20 cellular contexts compared by ENCODE assay signal in genomic region chr2:71686781-71687180, GRCh38.
"Had no signal": no experiment of that assay in that cellular context is flagged by ENCODE, and none has a peak within 500 bp of the region (broad histone marks: within the 10 kb centered on the region; RNA-seq: fewer than 3 reads in every experiment).

No MANE protein-coding gene starts in this region.

- H3K27ac ChIP-seq: epithelial cell of prostate, esophagus muscularis mucosa, gastroesophageal sphincter, pancreas, prostate gland, right lobe of liver, stomach, transverse colon had no signal

- H3K9me3 ChIP-seq: esophagus muscularis mucosa, gastroesophageal sphincter, pancreas, prostate gland, right lobe of liver, stomach, thoracic aorta, transverse colon had no signal

- H3K4me3 ChIP-seq: esophagus muscularis mucosa, gastroesophageal sphincter, pancreas, prostate gland, right lobe of liver, stomach, thoracic aorta, transverse colon had no signal

- H3K36me3 ChIP-seq: pancreas, prostate gland, right lobe of liver, thoracic aorta, transverse colon had no signal

- H3K4me1 ChIP-seq: gastroesophageal sphincter, pancreas, prostate gland, right lobe of liver, stomach, transverse colon had no signal

- ATAC-seq: effector memory CD8-positive, alpha-beta T cell; gastroesophageal sphincter; left cardiac atrium; naive thymus-derived CD4-positive, alpha-beta T cell; pancreas had no signal

- DNase-seq: effector memory CD8-positive, alpha-beta T cell; glutamatergic neuron; immature natural killer cell; left cardiac atrium; mesendoderm; naive thymus-derived CD4-positive, alpha-beta T cell; nucleus accumbens; stimulated activated CD4-positive, alpha-beta T cell treated with anti-CD3 and anti-CD28 coated beads, Interleukin-2, amount 100 ng/mL, for 24 hours; stimulated activated CD4-positive, alpha-beta T cell treated with anti-CD3 and anti-CD28 coated beads, Interleukin-4, amount 100 ng/mL, for 4 hours; stimulated activated naive CD4-positive, alpha-beta T cell; stomach; substantia nigra; transverse colon had no signal

- H3K27me3 ChIP-seq: esophagus muscularis mucosa, gastroesophageal sphincter, pancreas, right lobe of liver, stomach, transverse colon had no signal
